Comparison of ENCODE assay signal across 8 cellular contexts in genomic region chr3:157606392-157607197, GRCh38.
DNase-seq lines count a peak whose midpoint lies in the region; ATAC-seq and TF ChIP-seq lines count a peak whose summit lies in the region.

No MANE protein-coding gene starts in this region.

- H3K4me3 Mint-ChIP-seq in WTC11: no peak overlapping the region; the same call in 1 of the 2 replicates

- DNase-seq in AG04449 (ENCODE audit: low read depth, low spot score) (no peak), NCI-H2081 (lab: John Stamatoyannopoulos, UW) (peak; percentile 75 to 76), WTC11 (ENCODE audit: low spot score) (peak; percentile 84), caudate nucleus (lab: John Stamatoyannopoulos, UW) (peak in 48 of 61 donors; percentile 2 to 60 (median 20)), left lobe of liver (ENCODE audit: low spot score) (peak; percentile 51)
- DNase-seq in stimulated activated CD4-positive, alpha-beta T cell treated with anti-CD3 and anti-CD28 coated beads, Interleukin-4, amount 100 ng/mL, for 48 hours (ENCODE audit: low read depth in 2 of 2): peak; percentile 54 to 60

- ATAC-seq in GM18505 (IDR thresholded peaks at IDR 0.05; ENCODE audit: unreplicated experiment): peak; percentile 98
- ATAC-seq in HG02938 (IDR thresholded peaks at IDR 0.05; ENCODE audit: unreplicated experiment): peak; percentile 88
- peak; percentile 96 for ATAC-seq in WTC11
- peak; percentile 96 for ATAC-seq in left lobe of liver

- CTCF ChIA-PET in AG04449 (lab: Yijun Ruan, JAX) (interaction anchor here (0.6 to 6.4 kb wide), 58 partner anchors 9 to 1184 kb away, joined by 3 to 61 read pairs (median 4); no protein-coding TSS in a partner anchor), WTC11 (lab: Charles Lee) (interaction anchor here (0.6 to 2.7 kb wide), 48 partner anchors 8 to 1066 kb away, joined by 3 to 41 read pairs (median 4); partner anchors contain the start of genes GFM1, LXN, MLF1 and RSRC1)

- no peak overlapping the region for H3K4me3 ChIP-seq in AG04449 (ENCODE audit: low read depth, low read length)

- H3K27me3 Mint-ChIP-seq in WTC11 (ENCODE audit: low read depth): no peaks in the 10 kb centered on the region

- TF ChIP-seq CTCF in AG04449 (IDR thresholded peaks at IDR 0.05; ENCODE audit: insufficient read depth, low read length, missing control alignments) (peak; percentile 90), WTC11 (IDR thresholded peaks at IDR 0.05) (peak; percentile 87)

- no peak overlapping the region for H3K27ac ChIP-seq in caudate nucleus (ENCODE audit: low read depth, low read length)

- peaks cover 13% of the 10 kb centered on the region for H3K4me1 Mint-ChIP-seq in WTC11

- POLR2A ChIA-PET in AG04449 (lab: Yijun Ruan, JAX): no interaction called here
- POLR2A ChIA-PET in WTC11 (lab: Charles Lee): interaction anchor here (0.9 kb wide), 1 partner anchor 63 kb away, joined by 3 read pairs; no protein-coding TSS in a partner anchor

- H3K27ac Mint-ChIP-seq in WTC11: peak overlapping the region; percentile 44; the same call in 1 of the 2 replicates

- H3K36me3 Mint-ChIP-seq in WTC11: no peaks in the 10 kb centered on the region

- H3K9me3 Mint-ChIP-seq in WTC11: no peaks in the 10 kb centered on the region

- TF ChIP-seq POLR2A in GM18505 (IDR thresholded peaks at IDR 0.05; ENCODE audit: borderline replicate concordance, extremely low read depth, insufficient read depth, insufficient read length): no peak

TF ChIP-seq in WTC11, 78 proteins besides CTCF, POLR2A, EP300 and RAD21:
- TF ChIP-seq STAT6 (CRISPR knock-in tag; conservative IDR thresholded peaks at IDR 0.05; ENCODE audit: low read depth) (no peak), JUN (CRISPR knock-in tag; IDR thresholded peaks at IDR 0.05) (no peak), MYBL2 (CRISPR knock-in tag; IDR thresholded peaks at IDR 0.05) (no peak), EMX1 (CRISPR knock-in tag; IDR thresholded peaks at IDR 0.05) (no peak), PRRX2 (CRISPR knock-in tag; IDR thresholded peaks at IDR 0.05) (no peak)
